In the genomic region with DNA sequence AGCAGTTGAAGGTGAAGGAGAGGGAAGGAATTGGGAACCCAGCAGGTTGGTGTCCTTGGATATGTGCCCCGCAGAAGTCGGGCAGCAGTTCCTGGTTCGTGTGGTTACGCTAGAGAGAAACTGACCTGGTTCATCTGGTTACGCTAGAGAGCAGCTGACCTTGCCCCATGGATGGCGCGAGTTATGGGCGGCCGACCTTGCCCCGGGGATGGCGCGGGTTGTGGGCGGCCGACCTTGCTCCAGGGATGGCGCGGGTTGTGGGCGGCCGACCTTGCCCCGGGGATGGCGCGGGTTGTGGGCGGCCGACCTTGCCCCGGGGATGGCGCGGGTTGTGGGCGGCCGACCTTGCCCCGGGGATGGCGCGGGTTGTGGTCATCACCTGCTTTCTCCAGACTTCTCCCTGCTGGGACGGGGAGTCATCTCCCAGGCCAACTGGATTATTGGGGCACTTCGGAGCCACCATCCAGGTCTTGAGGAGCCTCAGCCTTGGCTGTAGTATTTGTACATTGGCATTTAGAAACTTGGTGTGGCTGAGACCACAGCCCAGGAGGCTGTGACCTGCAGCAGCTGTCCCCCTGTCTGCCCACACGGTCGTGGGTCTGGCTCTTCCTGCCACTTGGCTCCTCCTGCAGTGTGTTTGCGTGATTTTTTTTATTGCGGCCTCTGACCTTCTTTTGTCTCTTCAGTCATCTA, we compare ENCODE assay signal across 2 cellular contexts.
TF ChIP-seq lines count a peak whose summit lies in the region.

No MANE protein-coding gene starts in this region.

TF ChIP-seq in GM23338, 12 proteins besides CTCF, POLR2A, EP300 and RAD21 (continues in another document):
- TF ChIP-seq STAT1 (IDR thresholded peaks at IDR 0.05; ENCODE audit: unreplicated experiment) = no peak
- no peak for TF ChIP-seq EZH2 (IDR thresholded peaks at IDR 0.05; ENCODE audit: low read depth, unreplicated experiment)
- TF ChIP-seq NANOG (IDR thresholded peaks at IDR 0.05; ENCODE audit: borderline replicate concordance) = no peak
- TF ChIP-seq ZNF114 (CRISPR knock-in tag; IDR thresholded peaks at IDR 0.05) = no peak
- TF ChIP-seq ZNF331 (CRISPR knock-in tag; IDR thresholded peaks at IDR 0.05; ENCODE audit: low read depth) = no peak
- TF ChIP-seq, protein P1, sequence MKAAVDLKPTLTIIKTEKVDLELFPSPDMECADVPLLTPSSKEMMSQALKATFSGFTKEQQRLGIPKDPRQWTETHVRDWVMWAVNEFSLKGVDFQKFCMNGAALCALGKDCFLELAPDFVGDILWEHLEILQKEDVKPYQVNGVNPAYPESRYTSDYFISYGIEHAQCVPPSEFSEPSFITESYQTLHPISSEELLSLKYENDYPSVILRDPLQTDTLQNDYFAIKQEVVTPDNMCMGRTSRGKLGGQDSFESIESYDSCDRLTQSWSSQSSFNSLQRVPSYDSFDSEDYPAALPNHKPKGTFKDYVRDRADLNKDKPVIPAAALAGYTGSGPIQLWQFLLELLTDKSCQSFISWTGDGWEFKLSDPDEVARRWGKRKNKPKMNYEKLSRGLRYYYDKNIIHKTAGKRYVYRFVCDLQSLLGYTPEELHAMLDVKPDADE (IDR thresholded peaks at IDR 0.05) = no peak
- no peak for TF ChIP-seq EZH2phosphoT487 (IDR thresholded peaks at IDR 0.05; ENCODE audit: unreplicated experiment)
- no peak for TF ChIP-seq CREB1 (CRISPR knock-in tag; IDR thresholded peaks at IDR 0.05; ENCODE audit: low read depth)
- no peak for TF ChIP-seq JUNB (IDR thresholded peaks at IDR 0.05; ENCODE audit: unreplicated experiment)
- TF ChIP-seq, protein P2, sequence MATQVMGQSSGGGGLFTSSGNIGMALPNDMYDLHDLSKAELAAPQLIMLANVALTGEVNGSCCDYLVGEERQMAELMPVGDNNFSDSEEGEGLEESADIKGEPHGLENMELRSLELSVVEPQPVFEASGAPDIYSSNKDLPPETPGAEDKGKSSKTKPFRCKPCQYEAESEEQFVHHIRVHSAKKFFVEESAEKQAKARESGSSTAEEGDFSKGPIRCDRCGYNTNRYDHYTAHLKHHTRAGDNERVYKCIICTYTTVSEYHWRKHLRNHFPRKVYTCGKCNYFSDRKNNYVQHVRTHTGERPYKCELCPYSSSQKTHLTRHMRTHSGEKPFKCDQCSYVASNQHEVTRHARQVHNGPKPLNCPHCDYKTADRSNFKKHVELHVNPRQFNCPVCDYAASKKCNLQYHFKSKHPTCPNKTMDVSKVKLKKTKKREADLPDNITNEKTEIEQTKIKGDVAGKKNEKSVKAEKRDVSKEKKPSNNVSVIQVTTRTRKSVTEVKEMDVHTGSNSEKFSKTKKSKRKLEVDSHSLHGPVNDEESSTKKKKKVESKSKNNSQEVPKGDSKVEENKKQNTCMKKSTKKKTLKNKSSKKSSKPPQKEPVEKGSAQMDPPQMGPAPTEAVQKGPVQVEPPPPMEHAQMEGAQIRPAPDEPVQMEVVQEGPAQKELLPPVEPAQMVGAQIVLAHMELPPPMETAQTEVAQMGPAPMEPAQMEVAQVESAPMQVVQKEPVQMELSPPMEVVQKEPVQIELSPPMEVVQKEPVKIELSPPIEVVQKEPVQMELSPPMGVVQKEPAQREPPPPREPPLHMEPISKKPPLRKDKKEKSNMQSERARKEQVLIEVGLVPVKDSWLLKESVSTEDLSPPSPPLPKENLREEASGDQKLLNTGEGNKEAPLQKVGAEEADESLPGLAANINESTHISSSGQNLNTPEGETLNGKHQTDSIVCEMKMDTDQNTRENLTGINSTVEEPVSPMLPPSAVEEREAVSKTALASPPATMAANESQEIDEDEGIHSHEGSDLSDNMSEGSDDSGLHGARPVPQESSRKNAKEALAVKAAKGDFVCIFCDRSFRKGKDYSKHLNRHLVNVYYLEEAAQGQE (IDR thresholded peaks at IDR 0.05; ENCODE audit: unreplicated experiment) = no peak

TF ChIP-seq in HepG2, 621 proteins besides CTCF, POLR2A, EP300 and RAD21:
- TF ChIP-seq NR2C2 (CRISPR knock-in tag; IDR thresholded peaks at IDR 0.05; ENCODE audit: borderline replicate concordance) = 0 out of 2 replicates have a peak, but pooled peaks have one; percentile 24
- TF ChIP-seq, protein P3, sequence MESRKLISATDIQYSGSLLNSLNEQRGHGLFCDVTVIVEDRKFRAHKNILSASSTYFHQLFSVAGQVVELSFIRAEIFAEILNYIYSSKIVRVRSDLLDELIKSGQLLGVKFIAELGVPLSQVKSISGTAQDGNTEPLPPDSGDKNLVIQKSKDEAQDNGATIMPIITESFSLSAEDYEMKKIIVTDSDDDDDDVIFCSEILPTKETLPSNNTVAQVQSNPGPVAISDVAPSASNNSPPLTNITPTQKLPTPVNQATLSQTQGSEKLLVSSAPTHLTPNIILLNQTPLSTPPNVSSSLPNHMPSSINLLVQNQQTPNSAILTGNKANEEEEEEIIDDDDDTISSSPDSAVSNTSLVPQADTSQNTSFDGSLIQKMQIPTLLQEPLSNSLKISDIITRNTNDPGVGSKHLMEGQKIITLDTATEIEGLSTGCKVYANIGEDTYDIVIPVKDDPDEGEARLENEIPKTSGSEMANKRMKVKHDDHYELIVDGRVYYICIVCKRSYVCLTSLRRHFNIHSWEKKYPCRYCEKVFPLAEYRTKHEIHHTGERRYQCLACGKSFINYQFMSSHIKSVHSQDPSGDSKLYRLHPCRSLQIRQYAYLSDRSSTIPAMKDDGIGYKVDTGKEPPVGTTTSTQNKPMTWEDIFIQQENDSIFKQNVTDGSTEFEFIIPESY (CRISPR knock-in tag; IDR thresholded peaks at IDR 0.05) = peak; percentile 81
- TF ChIP-seq ELF1 (CRISPR knock-in tag; IDR thresholded peaks at IDR 0.05) = no peak
- TF ChIP-seq ZNF251 (CRISPR knock-in tag; IDR thresholded peaks at IDR 0.05) = no peak
TF ChIP-seq in HepG2: peak in this region for 2.
